ENCODE assay signal across 8 cellular contexts in genomic region chr19:10418281-10419199, GRCh38. TPM values are rescaled to one million over a fixed set of nuclear protein-coding genes. Genes with fewer than 3 reads are reported as not detected.
DNase-seq lines count a peak whose midpoint lies in the region; ATAC-seq and TF ChIP-seq lines count a peak whose summit lies in the region.

No MANE protein-coding gene starts in this region.

- H3F3A ChIP-seq in Loucy (ENCODE audit: low read depth), result no peaks in the 10 kb centered on the region

- H3K79me2 ChIP-seq in Loucy (ENCODE audit: insufficient read depth, low read length) (no peaks in the 10 kb centered on the region), osteoblast (ENCODE audit: insufficient read depth, low read length) (no peaks in the 10 kb centered on the region)

- H3K36me3 ChIP-seq in Loucy (ENCODE audit: insufficient read depth, low read length), result no peaks in the 10 kb centered on the region
- no peaks in the 10 kb centered on the region for H3K36me3 ChIP-seq in osteoblast (ENCODE audit: insufficient read depth, low read length)

- H3K4me2 ChIP-seq in Loucy (ENCODE audit: low read depth, low read length, poor library complexity, severe bottlenecking) (peak overlapping the region; percentile 87), osteoblast (ENCODE audit: insufficient read depth, low read length) (peak overlapping the region; percentile 68)

- peak in 2 of 3 experiments; percentile 38 to 53 for DNase-seq in NCI-H1417 (lab: John Stamatoyannopoulos, UW)
- DNase-seq in NCI-H1417 treated with DMSO at 0.1 percent for 48 hours (lab: John Stamatoyannopoulos, UW), result no peak
- peak; percentile 41 for DNase-seq in astrocyte of the spinal cord (ENCODE audit: low read depth, low spot score)
- DNase-seq in osteoblast (ENCODE audit: insufficient read length, low spot score, missing footprints), result peak; percentile 90
- DNase-seq in GM19240 (ENCODE audit: insufficient read length, low spot score), result no peak

- H4K20me1 ChIP-seq in Loucy (ENCODE audit: insufficient read depth, low read length, poor library complexity, severe bottlenecking), result no peaks in the 10 kb centered on the region
- peaks cover 12% of the 10 kb centered on the region for H4K20me1 ChIP-seq in osteoblast (ENCODE audit: insufficient read depth, low read length)

- H3K27ac ChIP-seq in osteoblast (ENCODE audit: low read depth, low read length), result no peak overlapping the region

- no peak for ATAC-seq in HG03342 (IDR thresholded peaks at IDR 0.05; ENCODE audit: unreplicated experiment)
- no peak for ATAC-seq in GM19395 (IDR thresholded peaks at IDR 0.05; ENCODE audit: unreplicated experiment)

- H3K27me3 ChIP-seq in Loucy (ENCODE audit: insufficient read depth, low read length, poor library complexity, severe bottlenecking) (no peaks in the 10 kb centered on the region), osteoblast (ENCODE audit: insufficient read depth, low read length) (peaks cover 54% of the 10 kb centered on the region)

- peak overlapping the region; percentile 55 for H3K9ac ChIP-seq in Loucy (ENCODE audit: low read depth, low read length, poor library complexity, severe bottlenecking)

- peaks cover 3% of the 10 kb centered on the region; the same call in 1 of the 2 replicates for H3K9me3 ChIP-seq in Loucy (ENCODE audit: insufficient read depth, low read depth, low read length)
- H3K9me3 ChIP-seq in osteoblast (ENCODE audit: low read depth, low read length), result no peaks in the 10 kb centered on the region

- in situ Hi-C loops in astrocyte of the spinal cord (cut with HindIII; ENCODE audit: low sequenced_read_pairs), result no loop called here

- no peak; the same call in 1 of the 2 replicates for TF ChIP-seq CTCF in Loucy (conservative IDR thresholded peaks at IDR 0.05; ENCODE audit: low read length)
- TF ChIP-seq CTCF in astrocyte of the spinal cord (IDR thresholded peaks at IDR 0.05; ENCODE audit: low read depth, low read length), result peak; percentile 31
- TF ChIP-seq CTCF in osteoblast (IDR thresholded peaks at IDR 0.05; ENCODE audit: extremely low read depth, low read depth, low read length), result no peak

- H3K9me2 ChIP-seq in Loucy (replicated peaks; ENCODE audit: low read depth, low read length), result no peaks in the 10 kb centered on the region

- H3K4me3 ChIP-seq in Loucy (ENCODE audit: low read length, poor library complexity, severe bottlenecking) (peak overlapping the region; percentile 69), astrocyte of the spinal cord (ENCODE audit: low read depth, low read length) (no peak overlapping the region), osteoblast (ENCODE audit: insufficient read depth, low read length) (no peak overlapping the region)

- H3K4me1 ChIP-seq in Loucy (ENCODE audit: insufficient read depth, low read length, poor library complexity, severe bottlenecking) (peaks cover 11% of the 10 kb centered on the region), osteoblast (ENCODE audit: insufficient read depth, low read length) (peaks cover 29% of the 10 kb centered on the region)

- peak overlapping the region; percentile 84 for H2AFZ ChIP-seq in Loucy (ENCODE audit: low read length)
- no peak overlapping the region for H2AFZ ChIP-seq in osteoblast (ENCODE audit: low read length)

RNA-seq across cellular contexts. Expression of gene PDE4A, which starts 1.8 kb away (rescaled TPM):
- 5.1 and 8.3 TPM in 2 replicates for total RNA-seq in osteoblast

RNA-seq across cellular contexts. Expression of gene CDC37, which starts 15.2 kb away (rescaled TPM):
- 131 and 154 TPM in 2 replicates for total RNA-seq in osteoblast

RNA-seq across cellular contexts. Expression of gene TYK2, which starts 38.2 kb away (rescaled TPM):
- total RNA-seq in osteoblast, result 52.5 and 72.7 TPM in 2 replicates

Comparison
In these comparisons a context has a peak if more than half of its experiments do, and no peak if none do; other contexts are left out.
1. DNase-seq: peak in NCI-H1417 (2 of 3), astrocyte of the spinal cord (single experiment) and osteoblast (single experiment); none in NCI-H1417 treated with DMSO at 0.1 percent for 48 hours (single experiment) and GM19240 (single experiment).